In the genomic region with DNA sequence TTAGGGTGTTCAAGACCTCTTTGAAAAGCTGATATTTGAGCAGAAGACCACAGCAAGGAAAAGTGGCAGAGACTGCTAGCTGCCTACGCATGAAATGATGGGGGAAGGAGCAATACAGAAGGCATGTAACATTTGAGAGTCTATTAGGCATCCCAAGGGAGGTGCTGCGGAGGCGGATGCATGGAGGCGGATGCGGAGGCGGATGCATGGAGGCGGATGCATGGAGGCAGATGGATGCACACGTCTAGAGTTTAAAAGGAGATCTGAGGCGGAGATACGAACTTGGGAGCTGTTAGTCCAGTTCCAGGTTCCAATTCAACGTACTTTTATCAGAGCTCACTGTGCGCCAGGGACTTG, we compare ENCODE assay signal across 8 cellular contexts. TPM values are rescaled to one million over a fixed set of nuclear protein-coding genes. Genes with fewer than 3 reads are reported as not detected.
A peak's percentile ranks its signal among the peaks of the same experiment; 100 is the strongest.
DNase-seq lines count a peak whose midpoint lies in the region; ATAC-seq and TF ChIP-seq lines count a peak whose summit lies in the region.

No MANE protein-coding gene starts in this region.

- peak overlapping the region; percentile 58 to 90 (median 80) for H3K4me3 ChIP-seq in heart right ventricle
- peak overlapping the region; percentile 73 to 82 for H3K4me3 ChIP-seq in prostate gland

- H3K4me1 Mint-ChIP-seq in activated naive CD4-positive, alpha-beta T cell treated with anti-CD3 and anti-CD28 coated beads, Interleukin-2, amount 50 U/mL, for 24 hours, result peaks cover 41% of the 10 kb centered on the region

- peak overlapping the region; percentile 95 for H3K27ac Mint-ChIP-seq in activated naive CD4-positive, alpha-beta T cell treated with anti-CD3 and anti-CD28 coated beads, Interleukin-2, amount 50 U/mL, for 24 hours

- WGBS in heart right ventricle, 2 donors, result 0% methylated on average over 12 of the region's 12 CpGs
- WGBS in prostate gland, result under 1% methylated on average over 12 of the region's 12 CpGs

- peaks cover 0 to 47% (median 21%) of the 10 kb centered on the region in 9 donors for H3K4me1 ChIP-seq in heart right ventricle
- H3K4me1 ChIP-seq in prostate gland (replicated peaks), result no peaks in the 10 kb centered on the region

- intact Hi-C loops in heart right ventricle (cut with DNase I), result loop anchor here in 8 of 10 donors (1.0 to 10.0 kb wide), 9 partner anchors 16 to 273 kb away; a partner anchor contains a TSS
- intact Hi-C loops in prostate gland (cut with DNase I), result loop anchor here (5.0 kb wide), 3 partner anchors 38 to 273 kb away; no protein-coding TSS in a partner anchor

- DNase-seq in NCI-H1417 (lab: John Stamatoyannopoulos, UW), result peak; percentile 75 to 90 (median 80)
- no peak for DNase-seq in NCI-H1417 treated with DMSO at 0.1 percent for 48 hours (lab: John Stamatoyannopoulos, UW)
- DNase-seq in NCI-H345 (lab: John Stamatoyannopoulos, UW), result peak; percentile 62
- peak; percentile 46 to 66 for DNase-seq in heart right ventricle
- no peak for DNase-seq in prostate gland (ENCODE audit: low spot score)

- no peak for TF ChIP-seq CTCF in heart right ventricle (IDR thresholded peaks at IDR 0.05)
- no peak for TF ChIP-seq CTCF in prostate gland (IDR thresholded peaks at IDR 0.05)

- no peak for TF ChIP-seq POLR2A in prostate gland (IDR thresholded peaks at IDR 0.05)

- no peaks in the 10 kb centered on the region for H3K9me3 Mint-ChIP-seq in activated naive CD4-positive, alpha-beta T cell treated with anti-CD3 and anti-CD28 coated beads, Interleukin-2, amount 50 U/mL, for 24 hours

- H3K36me3 ChIP-seq in heart right ventricle (peaks cover 0 to 30% (median 10%) of the 10 kb centered on the region in 9 donors), prostate gland (no peaks in the 10 kb centered on the region)

- peak; percentile 0 for ATAC-seq in HG02852 (IDR thresholded peaks at IDR 0.05; ENCODE audit: unreplicated experiment)
- ATAC-seq in heart right ventricle, result peak in 7 of 8 donors; percentile 16 to 66 (median 42)
- no peak for ATAC-seq in HG03139 (IDR thresholded peaks at IDR 0.05; ENCODE audit: unreplicated experiment)

- peak overlapping the region; percentile 96 for H3K4me3 Mint-ChIP-seq in activated naive CD4-positive, alpha-beta T cell treated with anti-CD3 and anti-CD28 coated beads, Interleukin-2, amount 50 U/mL, for 24 hours

- no peaks in the 10 kb centered on the region for H3K27me3 Mint-ChIP-seq in activated naive CD4-positive, alpha-beta T cell treated with anti-CD3 and anti-CD28 coated beads, Interleukin-2, amount 50 U/mL, for 24 hours

- no peaks in the 10 kb centered on the region for H3K9me3 ChIP-seq in heart right ventricle
- no peaks in the 10 kb centered on the region for H3K9me3 ChIP-seq in prostate gland

- H3K36me3 Mint-ChIP-seq in activated naive CD4-positive, alpha-beta T cell treated with anti-CD3 and anti-CD28 coated beads, Interleukin-2, amount 50 U/mL, for 24 hours, result peaks cover 8% of the 10 kb centered on the region

- H3K27ac ChIP-seq in heart right ventricle (peak overlapping the region; percentile 73 to 96 (median 92)), prostate gland (peak overlapping the region; percentile 88 to 93)

- H3K27me3 ChIP-seq in heart right ventricle, result no peaks in the 10 kb centered on the region
- H3K27me3 ChIP-seq in prostate gland (replicated peaks; ENCODE audit: insufficient read depth), result no peaks in the 10 kb centered on the region

RNA-seq across cellular contexts. Expression of a gene that starts 0.8 kb away (rescaled TPM):
- total RNA-seq in heart right ventricle (1 to 10 TPM; 5.0 to 10.0 (median 6.5) TPM), prostate gland (10 to 100 TPM; 15.9 to 33.9 TPM)
- 1 to 10 TPM; 4.0 to 4.1 TPM for polyA plus RNA-seq in heart right ventricle

RNA-seq across cellular contexts. Expression of a gene that starts 15.7 kb away (rescaled TPM):
- total RNA-seq in heart right ventricle (10 to 100 TPM in 9 of 10 donors, 1 to 10 TPM in 1; 8.7 to 34.6 (median 14.8) TPM), prostate gland (1 to 10 TPM; 2.8 to 6.6 TPM)
- polyA plus RNA-seq in heart right ventricle, result 1 to 10 TPM; 6.8 to 9.9 TPM

Comparison
In these comparisons a context has a peak if more than half of its experiments do, and no peak if none do; other contexts are left out.
1. DNase-seq: peak in NCI-H1417 (3 of 3), NCI-H345 (single experiment) and heart right ventricle (2 of 2); none in NCI-H1417 treated with DMSO at 0.1 percent for 48 hours (single experiment) and prostate gland (single experiment).